Comparison of ENCODE assay signal across 13 cellular contexts in the genomic region with DNA sequence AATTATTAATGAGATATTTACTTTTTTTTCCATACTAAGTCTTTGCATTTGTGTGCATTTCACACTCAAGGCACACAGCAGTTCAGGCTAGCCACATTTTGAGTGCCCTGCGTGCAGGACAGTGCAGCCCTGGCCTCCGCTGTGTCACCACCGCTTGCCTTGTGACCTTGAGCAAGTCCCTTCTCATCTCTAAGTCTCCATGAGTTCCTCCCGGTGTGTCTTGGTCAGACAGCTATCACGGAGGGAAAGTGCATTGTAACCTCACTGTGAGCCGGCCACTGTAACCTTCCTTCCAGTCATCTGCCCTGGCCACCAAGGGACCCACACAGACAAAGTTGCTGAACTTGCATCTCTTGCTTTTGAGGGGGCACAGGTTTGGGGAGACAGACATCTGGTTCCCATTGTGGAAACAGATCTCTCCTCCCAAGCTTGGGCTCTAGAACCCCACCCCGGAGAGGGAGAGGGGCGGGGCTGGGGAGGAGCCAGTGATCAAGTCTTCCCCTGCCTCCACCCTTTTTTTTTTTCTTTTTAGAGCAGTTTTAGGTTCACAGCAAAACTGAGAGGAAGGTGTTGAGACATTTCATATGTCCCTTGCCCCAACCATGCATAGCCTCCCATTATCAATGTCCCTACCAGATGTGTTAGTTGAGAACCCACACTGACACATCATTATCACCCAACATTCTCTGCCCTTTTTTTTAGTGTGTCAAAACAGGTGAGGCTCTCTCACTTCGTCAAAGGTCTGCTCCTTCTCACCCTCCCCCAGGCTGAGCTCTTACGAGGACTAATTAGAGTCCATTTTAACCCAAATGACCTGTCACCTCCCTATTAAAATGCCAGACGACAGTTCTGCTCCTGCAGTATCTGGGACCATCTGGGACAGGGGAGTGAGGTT.
"Had no signal": no experiment of that assay in that cellular context is flagged by ENCODE, and none has a peak within 500 bp of the region (broad histone marks: within the 10 kb centered on the region; RNA-seq: fewer than 3 reads in every experiment).

No MANE protein-coding gene starts in this region.

- H3K4me1 ChIP-seq: adrenal gland, colonic mucosa, prostate gland, upper lobe of right lung had no signal

- H3K36me3 ChIP-seq: adrenal gland, colonic mucosa, prostate gland, upper lobe of right lung had no signal

- H3K4me3 ChIP-seq: adrenal gland, colonic mucosa, prostate gland, upper lobe of right lung had no signal

- H3K9me3 ChIP-seq: adrenal gland, colonic mucosa, prostate gland, upper lobe of right lung had no signal

- H3K27me3 ChIP-seq: adrenal gland, colonic mucosa, upper lobe of right lung had no signal

- DNase-seq: activated CD4-positive, alpha-beta T cell treated with anti-CD3 and anti-CD28 coated beads, Interleukin-2, amount 50 U/mL, for 4 hours; activated CD4-positive, CD25-positive, alpha-beta regulatory T cell treated with anti-CD3 and anti-CD28 coated beads, Interleukin-2, amount 50 U/mL, for 72 hours; adrenal gland; colonic mucosa; foreskin fibroblast; left ventricle myocardium superior; natural killer cell; T-helper 9 cell; upper lobe of right lung had no signal

- H3K27ac ChIP-seq: adrenal gland, colonic mucosa, prostate gland, upper lobe of right lung had no signal

- H3K36me3 Mint-ChIP-seq: activated naive CD4-positive, alpha-beta T cell treated with anti-CD3 and anti-CD28 coated beads, Interleukin-2, amount 50 U/mL, for 24 hours had no signal

- H3K27ac Mint-ChIP-seq: memory B cell; natural killer cell; stimulated activated naive CD8-positive, alpha-beta T cell treated with anti-CD3 and anti-CD28 coated beads, Interleukin-15, Interleukin-2, amounts not matched to agents 100 ng/mL and 50 ng/mL, for 24 hours had no signal

- H3K4me1 Mint-ChIP-seq: activated naive CD4-positive, alpha-beta T cell treated with anti-CD3 and anti-CD28 coated beads, Interleukin-2, amount 50 U/mL, for 24 hours; natural killer cell had no signal

- H3K27me3 Mint-ChIP-seq: activated naive CD4-positive, alpha-beta T cell treated with anti-CD3 and anti-CD28 coated beads, Interleukin-2, amount 50 U/mL, for 24 hours had no signal

- H3K9me3 Mint-ChIP-seq: natural killer cell had no signal

- ATAC-seq: left ventricle myocardium superior, natural killer cell, upper lobe of right lung had no signal

- H3K4me3 Mint-ChIP-seq: activated naive CD4-positive, alpha-beta T cell treated with anti-CD3 and anti-CD28 coated beads, Interleukin-2, amount 50 U/mL, for 24 hours; memory B cell; natural killer cell; stimulated activated naive CD8-positive, alpha-beta T cell treated with anti-CD3 and anti-CD28 coated beads, Interleukin-15, Interleukin-2, amounts not matched to agents 100 ng/mL and 50 ng/mL, for 24 hours had no signal
